In genomic region chr1:20663969-20664715, GRCh38 we compare ENCODE assay signal across 1 cellular context.
TF ChIP-seq lines count a peak whose summit lies in the region.

No MANE protein-coding gene starts in this region.

TF ChIP-seq in H1, 55 proteins besides CTCF, POLR2A, EP300 and RAD21:
- TF ChIP-seq BRCA1 (IDR thresholded peaks at IDR 0.05; ENCODE audit: low read depth, low read length) (no peak), SP4 (IDR thresholded peaks at IDR 0.05; ENCODE audit: low read length) (no peak), E2F6 (IDR thresholded peaks at IDR 0.05) (no peak)
